Comparison of ENCODE assay signal across 32 cellular contexts in genomic region chr12:113725557-113725876, GRCh38.
"Had no signal": no experiment of that assay in that cellular context is flagged by ENCODE, and none has a peak within 500 bp of the region (broad histone marks: within the 10 kb centered on the region; RNA-seq: fewer than 3 reads in every experiment).

No MANE protein-coding gene starts in this region.

- H3K27ac ChIP-seq: adrenal gland, breast epithelium, cardiac muscle cell, colonic mucosa, epithelial cell of prostate, esophagus squamous epithelium, gastroesophageal sphincter had no signal

- H3K4me3 ChIP-seq: adrenal gland, breast epithelium, cardiac muscle cell, colonic mucosa, esophagus squamous epithelium, gastroesophageal sphincter had no signal

- H3K36me3 Mint-ChIP-seq: activated CD4-positive, alpha-beta memory T cell treated with anti-CD3 and anti-CD28 coated beads for 36 hours; activated CD8-positive, alpha-beta memory T cell treated with anti-CD3 and anti-CD28 coated beads, Interleukin-2, amount 10 ng/mL, durations not matched to agents 7 days and 5 days; activated naive CD4-positive, alpha-beta T cell treated with anti-CD3 and anti-CD28 coated beads, Interleukin-2, amount 50 U/mL, for 24 hours; activated naive CD8-positive, alpha-beta T cell treated with anti-CD3 and anti-CD28 coated beads for 36 hours; brain; WTC11 had no signal

- FAIRE-seq: endometrium, endothelial cell of umbilical vein had no signal

- H3K9me3 Mint-ChIP-seq: activated CD4-positive, alpha-beta memory T cell treated with anti-CD3 and anti-CD28 coated beads for 36 hours; activated naive CD4-positive, alpha-beta T cell treated with anti-CD3 and anti-CD28 coated beads, Interleukin-2, amount 50 U/mL, for 24 hours; activated naive CD8-positive, alpha-beta T cell treated with anti-CD3 and anti-CD28 coated beads for 36 hours; activated naive CD8-positive, alpha-beta T cell treated with anti-CD3 and anti-CD28 coated beads, Interleukin-2, amount 50 U/mL, for 24 hours; activated T-helper 1 cell treated with anti-CD3 and anti-CD28 coated beads, Interleukin-12 subunit alpha, Interleukin-12 subunit beta, Interleukin-2, Interleukin-4 antibody, amounts not matched to agents 30 ng/mL and 10 ng/mL and 1 ng/mL, durations not matched to agents 14 hours and 24 hours and 36 hours; activated T-helper 2 cell treated with anti-CD3 and anti-CD28 coated beads, Interferon-gamma antibody, Interleukin-2, Interleukin-4, amounts not matched to agents 10 μg/mL and 5 μg/mL and 100 μg/mL, durations not matched to agents 14 hours and 24 hours and 36 hours; brain had no signal

- H3K4me3 Mint-ChIP-seq: activated CD4-positive, alpha-beta memory T cell treated with anti-CD3 and anti-CD28 coated beads for 36 hours; activated CD8-positive, alpha-beta memory T cell treated with anti-CD3 and anti-CD28 coated beads, Interleukin-2, amount 10 ng/mL, durations not matched to agents 7 days and 5 days; activated CD8-positive, alpha-beta T cell treated with anti-CD3 and anti-CD28 coated beads, Interleukin-2, amount 10 ng/mL, durations not matched to agents 7 days and 5 days; activated naive CD4-positive, alpha-beta T cell treated with anti-CD3 and anti-CD28 coated beads for 36 hours; activated naive CD4-positive, alpha-beta T cell treated with anti-CD3 and anti-CD28 coated beads, Interleukin-2, amount 50 U/mL, for 24 hours; activated naive CD8-positive, alpha-beta T cell treated with anti-CD3 and anti-CD28 coated beads for 36 hours; activated naive CD8-positive, alpha-beta T cell treated with anti-CD3 and anti-CD28 coated beads, Interleukin-2, amount 50 U/mL, for 24 hours; activated T-helper 1 cell treated with anti-CD3 and anti-CD28 coated beads, Interleukin-12 subunit alpha, Interleukin-12 subunit beta, Interleukin-2, Interleukin-4 antibody, amounts not matched to agents 30 ng/mL and 10 ng/mL and 1 ng/mL, durations not matched to agents 14 hours and 24 hours and 36 hours; WTC11 had no signal

- DNase-seq: activated CD4-positive, alpha-beta memory T cell treated with anti-CD3 and anti-CD28 coated beads for 36 hours; activated CD4-positive, alpha-beta T cell treated with anti-CD3 and anti-CD28 coated beads for 48 hours; activated CD8-positive, alpha-beta memory T cell treated with anti-CD3 and anti-CD28 coated beads, Interleukin-2, amount 10 ng/mL, durations not matched to agents 7 days and 5 days; activated CD8-positive, alpha-beta memory T cell treated with anti-CD3 and anti-CD28 coated beads, Interleukin-2, amount 50 U/mL, for 4 hours; activated CD8-positive, alpha-beta T cell treated with anti-CD3 and anti-CD28 coated beads, Interleukin-2, amount 10 ng/mL, durations not matched to agents 7 days and 5 days; activated effector memory CD4-positive, alpha-beta T cell treated with anti-CD3 and anti-CD28 coated beads, Interleukin-2, amount 50 U/mL, for 16 hours; activated naive CD4-positive, alpha-beta T cell treated with anti-CD3 and anti-CD28 coated beads for 36 hours; activated naive CD8-positive, alpha-beta T cell treated with anti-CD3 and anti-CD28 coated beads for 36 hours; activated naive CD8-positive, alpha-beta T cell treated with anti-CD3 and anti-CD28 coated beads, Interleukin-2, amount 50 U/mL, for 24 hours; activated T-cell treated with anti-CD3 and anti-CD28 coated beads, Interleukin-2, amount 50 U/mL, for 1 hour; activated T-cell treated with anti-CD3 and anti-CD28 coated beads, Interleukin-2, amount 50 U/mL, for 48 hours; adrenal gland; aorta; central memory CD4-positive, alpha-beta T cell; cerebellar nuclear complex; colonic mucosa; effector CD8-positive, alpha-beta T cell; esophagus squamous epithelium; foreskin melanocyte; head of caudate nucleus; T-helper 2 cell had no signal

- H3K9me3 ChIP-seq: adrenal gland, colonic mucosa, esophagus squamous epithelium had no signal

- ATAC-seq: activated CD8-positive, alpha-beta memory T cell treated with anti-CD3 and anti-CD28 coated beads, Interleukin-2, amount 10 ng/mL, durations not matched to agents 7 days and 5 days; activated CD8-positive, alpha-beta T cell treated with anti-CD3 and anti-CD28 coated beads, Interleukin-2, amount 10 ng/mL, durations not matched to agents 7 days and 5 days; gastroesophageal sphincter; WTC11 had no signal

- H3K27me3 Mint-ChIP-seq: activated CD8-positive, alpha-beta memory T cell treated with anti-CD3 and anti-CD28 coated beads, Interleukin-2, amount 10 ng/mL, durations not matched to agents 7 days and 5 days; activated naive CD8-positive, alpha-beta T cell treated with anti-CD3 and anti-CD28 coated beads for 36 hours had no signal

- H3K4me1 Mint-ChIP-seq: activated CD8-positive, alpha-beta memory T cell treated with anti-CD3 and anti-CD28 coated beads, Interleukin-2, amount 10 ng/mL, durations not matched to agents 7 days and 5 days; activated naive CD4-positive, alpha-beta T cell treated with anti-CD3 and anti-CD28 coated beads, Interleukin-2, amount 50 U/mL, for 24 hours; activated naive CD8-positive, alpha-beta T cell treated with anti-CD3 and anti-CD28 coated beads for 36 hours; activated naive CD8-positive, alpha-beta T cell treated with anti-CD3 and anti-CD28 coated beads, Interleukin-2, amount 50 U/mL, for 24 hours had no signal

- H3K4me1 ChIP-seq: adrenal gland, breast epithelium, colonic mucosa, esophagus squamous epithelium, gastroesophageal sphincter had no signal

- H3K27me3 ChIP-seq: adrenal gland, colonic mucosa had no signal

- H3K36me3 ChIP-seq: adrenal gland, breast epithelium, cardiac muscle cell, colonic mucosa, esophagus squamous epithelium, gastroesophageal sphincter had no signal

- H3K27ac Mint-ChIP-seq: activated CD4-positive, alpha-beta memory T cell treated with anti-CD3 and anti-CD28 coated beads for 36 hours; activated CD8-positive, alpha-beta memory T cell treated with anti-CD3 and anti-CD28 coated beads, Interleukin-2, amount 10 ng/mL, durations not matched to agents 7 days and 5 days; activated CD8-positive, alpha-beta T cell treated with anti-CD3 and anti-CD28 coated beads, Interleukin-2, amount 10 ng/mL, durations not matched to agents 7 days and 5 days; activated naive CD4-positive, alpha-beta T cell treated with anti-CD3 and anti-CD28 coated beads for 36 hours; activated naive CD4-positive, alpha-beta T cell treated with anti-CD3 and anti-CD28 coated beads, Interleukin-2, amount 50 U/mL, for 24 hours; activated naive CD8-positive, alpha-beta T cell treated with anti-CD3 and anti-CD28 coated beads for 36 hours; activated naive CD8-positive, alpha-beta T cell treated with anti-CD3 and anti-CD28 coated beads, Interleukin-2, amount 50 U/mL, for 24 hours; activated T-helper 1 cell treated with anti-CD3 and anti-CD28 coated beads, Interleukin-12 subunit alpha, Interleukin-12 subunit beta, Interleukin-2, Interleukin-4 antibody, amounts not matched to agents 30 ng/mL and 10 ng/mL and 1 ng/mL, durations not matched to agents 14 hours and 24 hours and 36 hours; activated T-helper 2 cell treated with anti-CD3 and anti-CD28 coated beads, Interferon-gamma antibody, Interleukin-2, Interleukin-4, amounts not matched to agents 10 μg/mL and 5 μg/mL and 100 μg/mL, durations not matched to agents 14 hours and 24 hours and 36 hours; WTC11 had no signal
